Comparison of ENCODE assay signal across 27 cellular contexts in genomic region chr7:67361150-67361549, GRCh38.
DNase-seq lines count a peak whose midpoint lies in the region; ATAC-seq, FAIRE-seq and TF ChIP-seq lines count a peak whose summit lies in the region.
"Had no signal": no experiment of that assay in that cellular context is flagged by ENCODE, and none has a peak within 500 bp of the region (broad histone marks: within the 10 kb centered on the region; RNA-seq: fewer than 3 reads in every experiment).

No MANE protein-coding gene starts in this region.

- H3K4me2 ChIP-seq in Karpas-422 (ENCODE audit: low read depth, low read length, poor library complexity, severe bottlenecking), result peak overlapping the region; percentile 61
- no peak overlapping the region for H3K4me2 ChIP-seq in K562 (ENCODE audit: insufficient read depth, low read length)
- H3K4me2 ChIP-seq: BLaER1 had no signal

- 3% methylated on average over 4 of the region's 4 CpGs for WGBS in K562 (ENCODE audit: insufficient coverage, low coverage, missing lambda C conversion rate)

- peak overlapping the region; percentile 31; the same call in 1 of the 2 replicates for H3K4me3 ChIP-seq in Karpas-422 (ENCODE audit: low read length)
- no peak overlapping the region for H3K4me3 ChIP-seq in K562
- no peak overlapping the region for H3K4me3 ChIP-seq in kidney (ENCODE audit: low read length in 2 of 2)
- H3K4me3 ChIP-seq: BLaER1, GM12878 had no signal

- FAIRE-seq in K562 (lab: Jason Lieb, UNC), result no peak
- no peak for FAIRE-seq in kidney (lab: Jason Lieb, UNC)
- FAIRE-seq: A204.1, D721Med, GM12878, GM12892, GM18507 had no signal

- 0 out of 2 replicates have a peak overlapping the region, but pooled peaks have one; percentile 15 for H3K9ac ChIP-seq in Karpas-422 (ENCODE audit: low read length)
- no peak overlapping the region for H3K9ac ChIP-seq in K562 (ENCODE audit: insufficient read depth in 1 of 2, low read depth in 2 of 2, low read length in 2 of 2)
- H3K9ac ChIP-seq in kidney (ENCODE audit: low read length in 2 of 2), result no peak overlapping the region
- H3K9ac ChIP-seq: BLaER1 had no signal

- H3K36me3 ChIP-seq in Karpas-422 (ENCODE audit: insufficient read depth, low read length), result no peaks in the 10 kb centered on the region
- no peaks in the 10 kb centered on the region for H3K36me3 ChIP-seq in K562 (ENCODE audit: control insufficient read depth, insufficient read depth, low read length)
- H3K36me3 ChIP-seq in kidney (ENCODE audit: control insufficient read depth in 1 of 2, insufficient read depth in 2 of 2, low read length in 2 of 2), result no peaks in the 10 kb centered on the region
- H3K36me3 ChIP-seq: BE2C had no signal

- POLR2A ChIA-PET in K562 (lab: Yijun Ruan, JAX), result interaction anchor here (0.7 kb wide), 1 partner anchor 10 kb away, joined by 3 read pairs; no protein-coding TSS in a partner anchor

- BruUV-seq in K562 (replicated peaks; lab: Mats Ljungman, UMichigan), result no TSS peak

- H3K27ac ChIP-seq in Karpas-422 (ENCODE audit: low read length) (no peak overlapping the region), K562 (ENCODE audit: extremely low read depth, low read depth, low read length) (no peak overlapping the region), kidney (ENCODE audit: low read depth in 2 of 2, low read length in 2 of 2) (no peak overlapping the region)
- H3K27ac ChIP-seq: BLaER1 had no signal

- no peaks in the 10 kb centered on the region for H3K9me1 ChIP-seq in K562 (ENCODE audit: control insufficient read depth, insufficient read depth, low read length)

- CTCF ChIA-PET in K562 (lab: Yijun Ruan, JAX; ENCODE audit: low intra/inter-chr PET ratio), result interaction anchor here (0.6 kb wide), 1 partner anchor 799 kb away, joined by 5 read pairs; no protein-coding TSS in a partner anchor

- H3K9me3 ChIP-seq in Karpas-422 (ENCODE audit: low read length), result peaks cover 4% of the 10 kb centered on the region; the same call in 1 of the 2 replicates
- peaks cover 4% of the 10 kb centered on the region; the same call in 1 of the 2 replicates for H3K9me3 ChIP-seq in K562 (replicated peaks; ENCODE audit: control insufficient read depth, insufficient read depth, low read depth, low read length)
- H3K9me3 ChIP-seq in kidney (ENCODE audit: control insufficient read depth in 1 of 2, low read length in 2 of 2), result peaks cover 0 to 10% of the 10 kb centered on the region in 2 donors
- H3K9me3 ChIP-seq: BE2C had no signal

- H4K20me1 ChIP-seq in Karpas-422 (ENCODE audit: insufficient read depth, low read depth, low read length) (no peaks in the 10 kb centered on the region), K562 (replicated peaks; ENCODE audit: control insufficient read depth, insufficient read depth, low read length) (no peaks in the 10 kb centered on the region)
- H4K20me1 ChIP-seq: BLaER1 had no signal

- TF ChIP-seq CTCF in K562 (IDR thresholded peaks at IDR 0.05 in 2 of 3, conservative IDR thresholded peaks at IDR 0.05 in 1 of 3; ENCODE audit: insufficient read depth in 2 of 3, low read depth in 1 of 3, low read length in 3 of 3) (no peak), kidney (IDR thresholded peaks at IDR 0.05; ENCODE audit: borderline replicate concordance, extremely low read depth, insufficient read depth) (no peak)

- TF ChIP-seq EP300 in K562 (IDR thresholded peaks at IDR 0.05; ENCODE audit: low read length), result peak; percentile 28; the same call in 1 of the 2 replicates

- DNase-seq in cardiac septum (ENCODE audit: low spot score) (peak; percentile 20), left ventricle myocardium superior (no peak), Karpas-422 (no peak), K562 (ENCODE audit: extremely low read depth in 1 of 4, low spot score in 3 of 4) (peak in 1 of 4 experiments; percentile 62), DMS 273 treated with DMSO at 0.1 percent for 48 hours (lab: John Stamatoyannopoulos, UW) (no peak), kidney (no peak), HT-29 (ENCODE audit: low spot score) (no peak)
- DNase-seq: 8988T; ACHN; BE2C; C1 segment of cervical spinal cord; Calu3; CD4-positive, alpha-beta memory T cell; CD4-positive, CD25-positive, alpha-beta regulatory T cell; CD8-positive, alpha-beta memory T cell; COR-L47; DMS153; DMS79; DND-41; EL; GDM1 had no signal

- intact Hi-C loops in cardiac septum (cut with DNase I) (no loop called here), left ventricle myocardium superior (cut with micrococcal nuclease) (no loop called here), K562 (cut with micrococcal nuclease) (loop anchor here (10.0 kb wide), 1 partner anchor 186 kb away; no protein-coding TSS in a partner anchor), kidney (cut with DNase I) (no loop called here)

- no peaks in the 10 kb centered on the region for H3K79me2 ChIP-seq in Karpas-422 (ENCODE audit: low read length)
- H3K79me2 ChIP-seq in K562 (ENCODE audit: control insufficient read depth, insufficient read depth, low read length), result no peaks in the 10 kb centered on the region

- TF ChIP-seq POLR2A in K562 (conservative IDR thresholded peaks at IDR 0.05), result no peak

- H2AFZ ChIP-seq in Karpas-422 (ENCODE audit: low read length), result no peak overlapping the region
- H2AFZ ChIP-seq in K562 (ENCODE audit: low read depth, low read length), result no peak overlapping the region

- H3K4me1 ChIP-seq in Karpas-422 (ENCODE audit: low read length) (peaks cover 13% of the 10 kb centered on the region), K562 (replicated peaks in 1 of 2; ENCODE audit: control insufficient read depth in 2 of 2, insufficient read depth in 2 of 2, low read length in 2 of 2) (peaks cover 8 to 15% of the 10 kb centered on the region in 2 experiments), kidney (ENCODE audit: control insufficient read depth in 1 of 2, insufficient read depth in 1 of 2, low read depth in 1 of 2, low read length in 2 of 2) (no peaks in the 10 kb centered on the region)
- H3K4me1 ChIP-seq: BE2C had no signal

- TF ChIP-seq RAD21 in K562 (CRISPR knock-in tag; conservative IDR thresholded peaks at IDR 0.05 in 1 of 2, IDR thresholded peaks at IDR 0.05 in 1 of 2), result no peak

- ATAC-seq in left ventricle myocardium superior (no peak), K562 (peak; percentile 56)
- ATAC-seq: GM12878 had no signal

- H3K27me3 ChIP-seq in Karpas-422 (ENCODE audit: low read length) (no peaks in the 10 kb centered on the region), K562 (ENCODE audit: control insufficient read depth in 2 of 2, insufficient read depth in 2 of 2, low read length in 2 of 2) (no peaks in the 10 kb centered on the region)
- H3K27me3 ChIP-seq: BE2C, BLaER1 had no signal

- in situ Hi-C loops in K562 (cut with MboI), result no loop called here

- H3K9me2 ChIP-seq in Karpas-422 (replicated peaks; ENCODE audit: insufficient read depth, low read length), result no peaks in the 10 kb centered on the region

TF ChIP-seq in K562, 482 proteins besides CTCF, POLR2A, EP300 and RAD21:
- TF ChIP-seq CREM (IDR thresholded peaks at IDR 0.05; ENCODE audit: low read depth), result 0 out of 2 replicates have a peak, but pooled peaks have one; percentile 11
- no peak for TF ChIP-seq RFX7 (CRISPR knock-in tag; IDR thresholded peaks at IDR 0.05)
- TF ChIP-seq MTA2 (IDR thresholded peaks at IDR 0.05; ENCODE audit: low read depth), result no peak
- peak; percentile 82 for TF ChIP-seq STAT5A (IDR thresholded peaks at IDR 0.05; ENCODE audit: borderline replicate concordance, low read length)
- no peak for TF ChIP-seq ZNF740 (CRISPR knock-in tag; IDR thresholded peaks at IDR 0.05)
- TF ChIP-seq ZNF740 (tag; IDR thresholded peaks at IDR 0.05), result peak in 1 of 2 experiments; percentile 55; a peak in 2 of 4 replicates
- peak in 1 of 2 experiments; percentile 56; a peak in 1 of 4 replicates for TF ChIP-seq TBL1XR1 (IDR thresholded peaks at IDR 0.05; ENCODE audit: low read length in 2 of 2)
- TF ChIP-seq RCOR1 (IDR thresholded peaks at IDR 0.05; ENCODE audit: borderline replicate concordance in 1 of 2, low read depth in 2 of 2, low read length in 2 of 2), result 0 out of 4 replicates have a peak, but pooled peaks of 1 of the 2 experiments have one; percentile 13
- peak; percentile 18; the same call in 1 of the 2 replicates for TF ChIP-seq ATF7 (IDR thresholded peaks at IDR 0.05)
TF ChIP-seq in K562: peak in this region for 6.
